ENCODE assay signal across 22 cellular contexts in genomic region chr6:45789238-45789637, GRCh38.
"Had no signal": no experiment of that assay in that cellular context is flagged by ENCODE, and none has a peak within 500 bp of the region (broad histone marks: within the 10 kb centered on the region; RNA-seq: fewer than 3 reads in every experiment).

No MANE protein-coding gene starts in this region.

- H3K4me1 ChIP-seq: adrenal gland, Peyer's patch, SJCRH30 had no signal

- H3K36me3 ChIP-seq: adrenal gland, Peyer's patch, SJCRH30 had no signal

- ATAC-seq: activated CD4-positive, CD25-positive, alpha-beta regulatory T cell treated with anti-CD3 and anti-CD28 coated beads, Interleukin-2, amount 50 U/mL, for 24 hours; activated T-cell treated with anti-CD3 and anti-CD28 coated beads, Interleukin-2, amount 50 U/mL, for 72 hours; SK-N-SH treated with all-trans-retinoic acid at 6 μM for 48 hours had no signal

- H3K9me3 ChIP-seq: adrenal gland, Peyer's patch, SJCRH30 had no signal

- H3K27ac Mint-ChIP-seq: activated naive CD8-positive, alpha-beta T cell treated with anti-CD3 and anti-CD28 coated beads, Interleukin-2, amount 10 ng/mL, durations not matched to agents 7 days and 5 days; activated T-cell treated with anti-CD3 and anti-CD28 coated beads, Interleukin-2, amount 50 U/mL, for 72 hours; T-helper 1 cell treated with Interleukin-12 subunit alpha and Interleukin-12 subunit beta and Interleukin-4 antibody, amounts not matched to agents 30 μg/mL and 1 μg/mL, for 36 hours had no signal

- H3K36me3 Mint-ChIP-seq: activated naive CD8-positive, alpha-beta T cell treated with anti-CD3 and anti-CD28 coated beads, Interleukin-2, amount 10 ng/mL, durations not matched to agents 7 days and 5 days had no signal

- H3K27ac ChIP-seq: adrenal gland, KMS-11, Peyer's patch, RWPE1, SJCRH30 had no signal

- H3K9me3 Mint-ChIP-seq: activated naive CD8-positive, alpha-beta T cell treated with anti-CD3 and anti-CD28 coated beads, Interleukin-2, amount 10 ng/mL, durations not matched to agents 7 days and 5 days; T-helper 1 cell treated with Interleukin-12 subunit alpha and Interleukin-12 subunit beta and Interleukin-4 antibody, amounts not matched to agents 30 μg/mL and 1 μg/mL, for 36 hours had no signal

- H3K4me1 Mint-ChIP-seq: activated naive CD8-positive, alpha-beta T cell treated with anti-CD3 and anti-CD28 coated beads, Interleukin-2, amount 10 ng/mL, durations not matched to agents 7 days and 5 days had no signal

- H3K27me3 ChIP-seq: adrenal gland, Peyer's patch, SJCRH30 had no signal

- H3K4me3 ChIP-seq: adrenal gland, Peyer's patch, SJCRH30 had no signal

- H3K4me3 Mint-ChIP-seq: activated naive CD8-positive, alpha-beta T cell treated with anti-CD3 and anti-CD28 coated beads, Interleukin-2, amount 10 ng/mL, durations not matched to agents 7 days and 5 days; activated T-cell treated with anti-CD3 and anti-CD28 coated beads, Interleukin-2, amount 50 U/mL, for 72 hours; T-helper 1 cell treated with Interleukin-12 subunit alpha and Interleukin-12 subunit beta and Interleukin-4 antibody, amounts not matched to agents 30 μg/mL and 1 μg/mL, for 36 hours had no signal

- DNase-seq: activated CD4-positive, alpha-beta T cell treated with anti-CD3 and anti-CD28 coated beads for 4 hours; activated naive CD4-positive, alpha-beta T cell treated with anti-CD3 and anti-CD28 coated beads, Interleukin-2, amount 50 U/mL, for 16 hours; activated naive CD8-positive, alpha-beta T cell treated with anti-CD3 and anti-CD28 coated beads, Interleukin-2, amount 10 ng/mL, durations not matched to agents 7 days and 5 days; activated T-cell treated with anti-CD3 and anti-CD28 coated beads for 4 hours; activated T-cell treated with anti-CD3 and anti-CD28 coated beads, Interleukin-2, amount 50 U/mL, for 72 hours; adrenal gland; anterior cingulate cortex; cerebellar nuclear complex; IMR-90; NCI-H146; NCI-H187 treated with DMSO at 0.1 percent for 48 hours; NCI-H2081 treated with DMSO at 0.1 percent for 48 hours; NCI-H446; NCI-H524; Peyer's patch; Right ventricle myocardium superior; SJCRH30 had no signal
